Comparison of ENCODE assay signal across 14 cellular contexts in genomic region chr6:82959385-82959941, GRCh38.
DNase-seq lines count a peak whose midpoint lies in the region; ATAC-seq and TF ChIP-seq lines count a peak whose summit lies in the region.
"Had no signal": no experiment of that assay in that cellular context is flagged by ENCODE, and none has a peak within 500 bp of the region (broad histone marks: within the 10 kb centered on the region; RNA-seq: fewer than 3 reads in every experiment).

No MANE protein-coding gene starts in this region.

- no peak overlapping the region for H3K4me3 Mint-ChIP-seq in activated T-helper 2 cell treated with anti-CD3 and anti-CD28 coated beads, Interferon-gamma antibody, Interleukin-2, Interleukin-4, amounts not matched to agents 10 μg/mL and 5 μg/mL and 100 μg/mL, durations not matched to agents 14 hours and 24 hours and 36 hours (ENCODE audit: low read depth)
- H3K4me3 Mint-ChIP-seq: T-helper 1 cell treated with Interleukin-12 subunit alpha and Interleukin-12 subunit beta and Interleukin-4 antibody, amounts not matched to agents 30 μg/mL and 1 μg/mL, for 36 hours had no signal

- intact Hi-C loops in dorsolateral prefrontal cortex (cut with DNase I), result no loop called here
- intact Hi-C loops in activated T-helper 2 cell treated with anti-CD3 and anti-CD28 coated beads, Interferon-gamma antibody, Interleukin-2, Interleukin-4, amounts not matched to agents 10 μg/mL and 5 μg/mL and 100 μg/mL, durations not matched to agents 14 hours and 24 hours and 36 hours (cut with micrococcal nuclease), result no loop called here

- H3K27ac Mint-ChIP-seq in activated T-helper 2 cell treated with anti-CD3 and anti-CD28 coated beads, Interferon-gamma antibody, Interleukin-2, Interleukin-4, amounts not matched to agents 10 μg/mL and 5 μg/mL and 100 μg/mL, durations not matched to agents 14 hours and 24 hours and 36 hours, result no peak overlapping the region
- H3K27ac Mint-ChIP-seq: T-helper 1 cell treated with Interleukin-12 subunit alpha and Interleukin-12 subunit beta and Interleukin-4 antibody, amounts not matched to agents 30 μg/mL and 1 μg/mL, for 36 hours had no signal

- H3K27me3 Mint-ChIP-seq in activated T-helper 2 cell treated with anti-CD3 and anti-CD28 coated beads, Interferon-gamma antibody, Interleukin-2, Interleukin-4, amounts not matched to agents 10 μg/mL and 5 μg/mL and 100 μg/mL, durations not matched to agents 14 hours and 24 hours and 36 hours (ENCODE audit: low read depth), result no peaks in the 10 kb centered on the region

- H3K9ac ChIP-seq in HUES48 (ENCODE audit: low read depth, low read length), result peak overlapping the region; percentile 40; the same call in 1 of the 2 replicates
- H3K9ac ChIP-seq: KMS-11 had no signal

- CTCF ChIA-PET in AG04449 (lab: Yijun Ruan, JAX), result no interaction called here

- H3K27ac ChIP-seq in HUES48 (ENCODE audit: low read depth, low read length), result peak overlapping the region; percentile 91
- peak overlapping the region; percentile 23 for H3K27ac ChIP-seq in caudate nucleus (ENCODE audit: low read depth, low read length)
- no peak overlapping the region for H3K27ac ChIP-seq in dorsolateral prefrontal cortex
- H3K27ac ChIP-seq: KMS-11 had no signal

- H3K27me3 ChIP-seq in HUES48 (ENCODE audit: control insufficient read depth, insufficient read depth, low read length) (no peaks in the 10 kb centered on the region), dorsolateral prefrontal cortex (no peaks in the 10 kb centered on the region)

- TF ChIP-seq CTCF in AG04449 (IDR thresholded peaks at IDR 0.05; ENCODE audit: insufficient read depth, low read length, missing control alignments), result no peak
- TF ChIP-seq CTCF in dorsolateral prefrontal cortex (IDR thresholded peaks at IDR 0.05 in 54 of 56, conservative IDR thresholded peaks at IDR 0.05 in 2 of 56; ENCODE audit: low read depth in 1 of 56, partially characterized antibody in 56 of 56), result no peak

- no peaks in the 10 kb centered on the region for H3K4me1 Mint-ChIP-seq in activated T-helper 2 cell treated with anti-CD3 and anti-CD28 coated beads, Interferon-gamma antibody, Interleukin-2, Interleukin-4, amounts not matched to agents 10 μg/mL and 5 μg/mL and 100 μg/mL, durations not matched to agents 14 hours and 24 hours and 36 hours (ENCODE audit: low read depth)

- DNase-seq in AG04449 (ENCODE audit: low read depth, low spot score), result peak; percentile 52
- DNase-seq in caudate nucleus (lab: John Stamatoyannopoulos, UW), result no peak
- peak; percentile 43 for DNase-seq in kidney tubule cell (ENCODE audit: low spot score)
- DNase-seq in dorsolateral prefrontal cortex, result no peak
- DNase-seq in 8988T, result no peak
- no peak for DNase-seq in activated T-helper 2 cell treated with anti-CD3 and anti-CD28 coated beads, Interferon-gamma antibody, Interleukin-2, Interleukin-4, amounts not matched to agents 10 μg/mL and 5 μg/mL and 100 μg/mL, durations not matched to agents 14 hours and 24 hours and 36 hours (ENCODE audit: low spot score)
- DNase-seq: activated CD4-positive, alpha-beta T cell treated with anti-CD3 and anti-CD28 coated beads, Interleukin-2, amount 50 U/mL, for 4 hours; central memory CD4-positive, alpha-beta T cell; DMS53; OCI-M1 had no signal

- peaks cover 24% of the 10 kb centered on the region for H3K4me1 ChIP-seq in HUES48 (ENCODE audit: control insufficient read depth, insufficient read depth, low read length)

- no peak overlapping the region for H3K4me3 ChIP-seq in AG04449 (ENCODE audit: low read depth, low read length)
- H3K4me3 ChIP-seq in HUES48 (ENCODE audit: low read depth, low read length), result no peak overlapping the region
- H3K4me3 ChIP-seq in dorsolateral prefrontal cortex, result no peak overlapping the region

- no peak for ATAC-seq in HG02642 (IDR thresholded peaks at IDR 0.05; ENCODE audit: poor library complexity, unreplicated experiment)

- H3K9me3 Mint-ChIP-seq in activated T-helper 2 cell treated with anti-CD3 and anti-CD28 coated beads, Interferon-gamma antibody, Interleukin-2, Interleukin-4, amounts not matched to agents 10 μg/mL and 5 μg/mL and 100 μg/mL, durations not matched to agents 14 hours and 24 hours and 36 hours, result no peaks in the 10 kb centered on the region
- H3K9me3 Mint-ChIP-seq: T-helper 1 cell treated with Interleukin-12 subunit alpha and Interleukin-12 subunit beta and Interleukin-4 antibody, amounts not matched to agents 30 μg/mL and 1 μg/mL, for 36 hours had no signal

- no peaks in the 10 kb centered on the region for H3K9me3 ChIP-seq in HUES48 (ENCODE audit: control insufficient read depth, insufficient read depth, low read length)

- peaks cover 16% of the 10 kb centered on the region for H3K36me3 ChIP-seq in HUES48 (ENCODE audit: control insufficient read depth, insufficient read depth, low read length)

- POLR2A ChIA-PET in AG04449 (lab: Yijun Ruan, JAX), result interaction anchor here (0.7 kb wide), 1 partner anchor 117 kb away, joined by 7 read pairs; no protein-coding TSS in a partner anchor

- H3K36me3 Mint-ChIP-seq in activated T-helper 2 cell treated with anti-CD3 and anti-CD28 coated beads, Interferon-gamma antibody, Interleukin-2, Interleukin-4, amounts not matched to agents 10 μg/mL and 5 μg/mL and 100 μg/mL, durations not matched to agents 14 hours and 24 hours and 36 hours (ENCODE audit: low read depth), result no peaks in the 10 kb centered on the region

Comparison
In these comparisons a context has a peak if more than half of its experiments do, and no peak if none do; other contexts are left out.
1. DNase-seq: peak in AG04449 (single experiment) and kidney tubule cell (single experiment); none in caudate nucleus (0 of 61), dorsolateral prefrontal cortex (0 of 10), 8988T (single experiment) and activated T-helper 2 cell treated with anti-CD3 and anti-CD28 coated beads, Interferon-gamma antibody, Interleukin-2, Interleukin-4, amounts not matched to agents 10 μg/mL and 5 μg/mL and 100 μg/mL, durations not matched to agents 14 hours and 24 hours and 36 hours (single experiment).
2. H3K27ac ChIP-seq: peak in HUES48 (single experiment) and caudate nucleus (single experiment); none in dorsolateral prefrontal cortex (0 of 59).